24 cellular contexts compared by ENCODE assay signal in genomic region chr12:42571327-42572009, GRCh38. TPM values are rescaled to one million over a fixed set of nuclear protein-coding genes. Genes with fewer than 3 reads are reported as not detected.
"Had no signal": no experiment of that assay in that cellular context is flagged by ENCODE, and none has a peak within 500 bp of the region (broad histone marks: within the 10 kb centered on the region; RNA-seq: fewer than 3 reads in every experiment).

No MANE protein-coding gene starts in this region.

- H3K4me3 Mint-ChIP-seq: activated CD4-positive, alpha-beta memory T cell treated with anti-CD3 and anti-CD28 coated beads for 36 hours; activated naive CD4-positive, alpha-beta T cell treated with anti-CD3 and anti-CD28 coated beads, Interleukin-2, amount 50 U/mL, for 24 hours; activated naive CD8-positive, alpha-beta T cell treated with anti-CD3 and anti-CD28 coated beads, Interleukin-2, amount 50 U/mL, for 24 hours; immature natural killer cell; natural killer cell; stimulated activated memory B cell treated with anti-CD40 and anti-IgM and Interleukin-4, amounts not matched to agents 10 μg/mL and 1 μg/mL and 100 μg/mL, for 72 hours; stimulated activated naive CD8-positive, alpha-beta T cell treated with anti-CD3 and anti-CD28 coated beads, Interleukin-15, amount 100 ng/mL, for 72 hours; type B pancreatic cell had no signal

- H3K27me3 ChIP-seq: gastroesophageal sphincter had no signal

- H3K9me3 ChIP-seq: gastroesophageal sphincter, prostate gland had no signal

- H3K4me1 Mint-ChIP-seq: activated naive CD4-positive, alpha-beta T cell treated with anti-CD3 and anti-CD28 coated beads, Interleukin-2, amount 50 U/mL, for 24 hours; activated naive CD8-positive, alpha-beta T cell treated with anti-CD3 and anti-CD28 coated beads, Interleukin-2, amount 50 U/mL, for 24 hours; immature natural killer cell; natural killer cell; stimulated activated memory B cell treated with anti-CD40 and anti-IgM and Interleukin-4, amounts not matched to agents 10 μg/mL and 1 μg/mL and 100 μg/mL, for 72 hours; stimulated activated naive CD8-positive, alpha-beta T cell treated with anti-CD3 and anti-CD28 coated beads, Interleukin-15, amount 100 ng/mL, for 72 hours had no signal

- H3K9me3 Mint-ChIP-seq: activated CD4-positive, alpha-beta memory T cell treated with anti-CD3 and anti-CD28 coated beads for 36 hours; activated naive CD4-positive, alpha-beta T cell treated with anti-CD3 and anti-CD28 coated beads, Interleukin-2, amount 50 U/mL, for 24 hours; activated naive CD8-positive, alpha-beta T cell treated with anti-CD3 and anti-CD28 coated beads, Interleukin-2, amount 50 U/mL, for 24 hours; immature natural killer cell; natural killer cell; stimulated activated memory B cell treated with anti-CD40 and anti-IgM and Interleukin-4, amounts not matched to agents 10 μg/mL and 1 μg/mL and 100 μg/mL, for 72 hours; stimulated activated naive CD8-positive, alpha-beta T cell treated with anti-CD3 and anti-CD28 coated beads, Interleukin-15, amount 100 ng/mL, for 72 hours; type B pancreatic cell had no signal

- H3K27ac ChIP-seq: gastroesophageal sphincter, prostate gland, skin epidermis had no signal

- ATAC-seq: activated naive CD8-positive, alpha-beta T cell treated with anti-CD3 and anti-CD28 coated beads, Interleukin-2, amount 50 U/mL, for 24 hours; gastroesophageal sphincter; natural killer cell; sciatic nerve; stimulated activated memory B cell treated with anti-CD40 and anti-IgM and Interleukin-4, amounts not matched to agents 10 μg/mL and 1 μg/mL and 100 μg/mL, for 72 hours; stimulated activated naive CD8-positive, alpha-beta T cell treated with anti-CD3 and anti-CD28 coated beads, Interleukin-15, amount 100 ng/mL, for 72 hours had no signal

- H3K36me3 Mint-ChIP-seq: activated CD4-positive, alpha-beta memory T cell treated with anti-CD3 and anti-CD28 coated beads for 36 hours; activated naive CD4-positive, alpha-beta T cell treated with anti-CD3 and anti-CD28 coated beads, Interleukin-2, amount 50 U/mL, for 24 hours; immature natural killer cell; natural killer cell; stimulated activated memory B cell treated with anti-CD40 and anti-IgM and Interleukin-4, amounts not matched to agents 10 μg/mL and 1 μg/mL and 100 μg/mL, for 72 hours had no signal

- H3K4me3 ChIP-seq: gastroesophageal sphincter, prostate gland, skin epidermis had no signal

- H3K27me3 Mint-ChIP-seq: stimulated activated memory B cell treated with anti-CD40 and anti-IgM and Interleukin-4, amounts not matched to agents 10 μg/mL and 1 μg/mL and 100 μg/mL, for 72 hours; stimulated activated naive CD8-positive, alpha-beta T cell treated with anti-CD3 and anti-CD28 coated beads, Interleukin-15, amount 100 ng/mL, for 72 hours; type B pancreatic cell had no signal

- H3K36me3 ChIP-seq: gastroesophageal sphincter, prostate gland had no signal

- DNase-seq: activated CD4-positive, alpha-beta memory T cell treated with anti-CD3 and anti-CD28 coated beads for 36 hours; activated CD4-positive, alpha-beta T cell treated with anti-CD3 and anti-CD28 coated beads for 48 hours; activated CD8-positive, alpha-beta memory T cell treated with anti-CD3 and anti-CD28 coated beads, Interleukin-2, amount 50 U/mL, for 4 hours; activated gamma-delta T cell; activated naive CD8-positive, alpha-beta T cell treated with anti-CD3 and anti-CD28 coated beads, Interleukin-2, amount 50 U/mL, for 24 hours; activated T-cell treated with anti-CD3 and anti-CD28 coated beads, Interleukin-2, amount 50 U/mL, for 1 hour; amygdala; central memory CD4-positive, alpha-beta T cell; hippocampal formation; immature natural killer cell; kidney; natural killer cell; retina; stimulated activated CD4-positive, alpha-beta T cell treated with anti-CD3 and anti-CD28 coated beads, Interleukin-4, amount 100 ng/mL, for 24 hours; stimulated activated naive CD8-positive, alpha-beta T cell treated with anti-CD3 and anti-CD28 coated beads, Interleukin-15, amount 100 ng/mL, for 72 hours; substantia nigra had no signal

- H3K27ac Mint-ChIP-seq: activated CD4-positive, alpha-beta memory T cell treated with anti-CD3 and anti-CD28 coated beads for 36 hours; activated naive CD4-positive, alpha-beta T cell treated with anti-CD3 and anti-CD28 coated beads, Interleukin-2, amount 50 U/mL, for 24 hours; activated naive CD8-positive, alpha-beta T cell treated with anti-CD3 and anti-CD28 coated beads, Interleukin-2, amount 50 U/mL, for 24 hours; immature natural killer cell; natural killer cell; stimulated activated memory B cell treated with anti-CD40 and anti-IgM and Interleukin-4, amounts not matched to agents 10 μg/mL and 1 μg/mL and 100 μg/mL, for 72 hours; stimulated activated naive CD8-positive, alpha-beta T cell treated with anti-CD3 and anti-CD28 coated beads, Interleukin-15, amount 100 ng/mL, for 72 hours; type B pancreatic cell had no signal

RNA-seq across cellular contexts. Expression of gene PRICKLE1, which starts 18.1 kb away (rescaled TPM):
- total RNA-seq: activated CD4-positive, alpha-beta memory T cell treated with anti-CD3 and anti-CD28 coated beads for 36 hours; activated CD8-positive, alpha-beta memory T cell treated with anti-CD3 and anti-CD28 coated beads for 36 hours had no signal
